Comparison of ENCODE assay signal across 15 cellular contexts in genomic region chr7:40888499-40888898, GRCh38.
DNase-seq lines count a peak whose midpoint lies in the region; ATAC-seq and TF ChIP-seq lines count a peak whose summit lies in the region.
"Had no signal": no experiment of that assay in that cellular context is flagged by ENCODE, and none has a peak within 500 bp of the region (broad histone marks: within the 10 kb centered on the region; RNA-seq: fewer than 3 reads in every experiment).

No MANE protein-coding gene starts in this region.

- POLR2A ChIA-PET in OCI-LY7 (lab: Charles Lee), result no interaction called here

- no peak for TF ChIP-seq CTCF in OCI-LY7 (conservative IDR thresholded peaks at IDR 0.05; ENCODE audit: low read length)

- H3K27me3 Mint-ChIP-seq in activated CD8-positive, alpha-beta memory T cell treated with anti-CD3 and anti-CD28 coated beads, Interleukin-2, amount 10 ng/mL, durations not matched to agents 7 days and 5 days, result no peaks in the 10 kb centered on the region
- H3K27me3 Mint-ChIP-seq: B cell had no signal

- H3K23ac ChIP-seq in trophoblast cell (ENCODE audit: low read length), result no peak overlapping the region

- H3K4me3 ChIP-seq in OCI-LY7 (ENCODE audit: low read depth, low read length, poor library complexity, severe bottlenecking), result no peak overlapping the region
- H3K4me3 ChIP-seq in trophoblast cell (ENCODE audit: low read depth, low read length), result peak overlapping the region; percentile 36
- H3K4me3 ChIP-seq: BLaER1 treated with 17β-estradiol and CSF1 and Interleukin-3, amounts not matched to agents 10 nM and 100 nM; GM12878 had no signal

- no peaks in the 10 kb centered on the region for H3K9me2 ChIP-seq in OCI-LY7 (ENCODE audit: insufficient read depth, low read length)

- H4K20me1 ChIP-seq in OCI-LY7 (ENCODE audit: insufficient read depth, low read length), result no peaks in the 10 kb centered on the region
- H4K20me1 ChIP-seq: BLaER1 treated with 17β-estradiol and CSF1 and Interleukin-3, amounts not matched to agents 10 nM and 100 nM had no signal

- no peak overlapping the region for H3K18ac ChIP-seq in trophoblast cell (ENCODE audit: low read length)

- H3K27ac Mint-ChIP-seq in activated CD8-positive, alpha-beta memory T cell treated with anti-CD3 and anti-CD28 coated beads, Interleukin-2, amount 10 ng/mL, durations not matched to agents 7 days and 5 days, result no peak overlapping the region
- H3K27ac Mint-ChIP-seq: B cell; CD8-positive, alpha-beta T cell had no signal

- no peak overlapping the region for H2BK120ac ChIP-seq in trophoblast cell (ENCODE audit: insufficient read depth, low read length, poor library complexity)

- peak; percentile 75 for ATAC-seq in esophagus mucosa
- no peak for ATAC-seq in GM21447 (IDR thresholded peaks at IDR 0.05; ENCODE audit: unreplicated experiment)
- ATAC-seq in activated CD8-positive, alpha-beta memory T cell treated with anti-CD3 and anti-CD28 coated beads, Interleukin-2, amount 10 ng/mL, durations not matched to agents 7 days and 5 days, result no peak
- ATAC-seq: CD8-positive, alpha-beta T cell; GM12878 had no signal

- no peak overlapping the region for H3K4me2 ChIP-seq in OCI-LY7 (ENCODE audit: low read length)
- H3K4me2 ChIP-seq in trophoblast cell (ENCODE audit: low read length), result no peak overlapping the region
- H3K4me2 ChIP-seq: BLaER1 treated with 17β-estradiol and CSF1 and Interleukin-3, amounts not matched to agents 10 nM and 100 nM had no signal

- H3K79me1 ChIP-seq in trophoblast cell (ENCODE audit: low read length), result no peaks in the 10 kb centered on the region

- H3K27me3 ChIP-seq in trophoblast cell (ENCODE audit: insufficient read depth, low read length), result no peaks in the 10 kb centered on the region
- H3K27me3 ChIP-seq: BLaER1 treated with 17β-estradiol and CSF1 and Interleukin-3, amounts not matched to agents 10 nM and 100 nM had no signal

- no peak overlapping the region for H3K4me3 Mint-ChIP-seq in activated CD8-positive, alpha-beta memory T cell treated with anti-CD3 and anti-CD28 coated beads, Interleukin-2, amount 10 ng/mL, durations not matched to agents 7 days and 5 days
- H3K4me3 Mint-ChIP-seq: B cell; CD8-positive, alpha-beta T cell; H9 had no signal

- CTCF ChIA-PET in OCI-LY7 (lab: Charles Lee; ENCODE audit: unreplicated experiment), result no interaction called here
- CTCF ChIA-PET in activated CD8-positive, alpha-beta memory T cell treated with anti-CD3 and anti-CD28 coated beads, Interleukin-2, amount 10 ng/mL, durations not matched to agents 7 days and 5 days (lab: Charles Lee), result no interaction called here

- H3K9me3 ChIP-seq in OCI-LY7 (ENCODE audit: low read length), result no peaks in the 10 kb centered on the region
- H3K9me3 ChIP-seq in trophoblast cell (ENCODE audit: insufficient read depth, low read depth, low read length), result peaks cover 2% of the 10 kb centered on the region

- no peak overlapping the region for H2BK5ac ChIP-seq in trophoblast cell (ENCODE audit: low read depth, low read length, poor library complexity)

- H4K91ac ChIP-seq in trophoblast cell (ENCODE audit: low read depth, low read length), result no peak overlapping the region

- H3K9me3 Mint-ChIP-seq in activated CD8-positive, alpha-beta memory T cell treated with anti-CD3 and anti-CD28 coated beads, Interleukin-2, amount 10 ng/mL, durations not matched to agents 7 days and 5 days (ENCODE audit: low read depth), result peaks cover 12% of the 10 kb centered on the region

- H3K27ac ChIP-seq in OCI-LY7 (ENCODE audit: low read depth, low read length, poor library complexity, severe bottlenecking) (no peak overlapping the region), trophoblast cell (ENCODE audit: low read depth, low read length) (no peak overlapping the region)
- H3K27ac ChIP-seq: BLaER1 treated with 17β-estradiol and CSF1 and Interleukin-3, amounts not matched to agents 10 nM and 100 nM had no signal

- H3K79me2 ChIP-seq in OCI-LY7 (ENCODE audit: insufficient read depth, low read depth, low read length) (no peaks in the 10 kb centered on the region), trophoblast cell (ENCODE audit: control insufficient read depth, insufficient read depth, low read length, poor library complexity) (no peaks in the 10 kb centered on the region)

- H3K36me3 ChIP-seq in OCI-LY7 (ENCODE audit: insufficient read depth, low read length), result no peaks in the 10 kb centered on the region
- H3K36me3 ChIP-seq in trophoblast cell (ENCODE audit: control insufficient read depth in 1 of 2, insufficient read depth in 2 of 2, low read length in 2 of 2), result no peaks in the 10 kb centered on the region
- H3K36me3 ChIP-seq: BLaER1 treated with 17β-estradiol and CSF1 and Interleukin-3, amounts not matched to agents 10 nM and 100 nM had no signal

- intact Hi-C loops in OCI-LY7 (cut with micrococcal nuclease; ENCODE audit: unreplicated experiment), result no loop called here

- DNase-seq in OCI-LY7 (ENCODE audit: low spot score), result no peak
- no peak for DNase-seq in trophoblast cell
- DNase-seq in activated CD4-positive, alpha-beta T cell treated with anti-CD3 and anti-CD28 coated beads, Interleukin-2, amount 50 U/mL, for 48 hours, result no peak
- no peak for DNase-seq in activated CD8-positive, alpha-beta memory T cell treated with anti-CD3 and anti-CD28 coated beads, Interleukin-2, amount 10 ng/mL, durations not matched to agents 7 days and 5 days
- DNase-seq: Calu3; CD8-positive, alpha-beta T cell; DMS53; DND-41; EL; H9 had no signal

- H2AK5ac ChIP-seq in trophoblast cell (ENCODE audit: low read length), result no peak overlapping the region

- no CpG with 5 or more reads among the region's 1 CpG for WGBS in trophoblast cell (ENCODE audit: extremely low coverage, insufficient coverage, insufficient read length)

- no peaks in the 10 kb centered on the region for H3K4me1 Mint-ChIP-seq in activated CD8-positive, alpha-beta memory T cell treated with anti-CD3 and anti-CD28 coated beads, Interleukin-2, amount 10 ng/mL, durations not matched to agents 7 days and 5 days
- H3K4me1 Mint-ChIP-seq: B cell, H9 had no signal

- H3K9ac ChIP-seq in trophoblast cell (ENCODE audit: low read length), result no peak overlapping the region
- H3K9ac ChIP-seq: BLaER1 treated with 17β-estradiol and CSF1 and Interleukin-3, amounts not matched to agents 10 nM and 100 nM had no signal

- H2AFZ ChIP-seq in OCI-LY7 (ENCODE audit: low read length) (0 out of 2 replicates have a peak overlapping the region, but pooled peaks have one; percentile 13), trophoblast cell (ENCODE audit: insufficient read depth, low read length, poor library complexity) (no peak overlapping the region)

- BruUV-seq in OCI-LY7 (replicated peaks; lab: Mats Ljungman, UMichigan), result no TSS peak

- no peak overlapping the region for H3K14ac ChIP-seq in trophoblast cell (ENCODE audit: low read length)

- H3K4ac ChIP-seq in trophoblast cell (ENCODE audit: low read depth, low read length), result no peak overlapping the region

- no peak overlapping the region for H4K12ac ChIP-seq in trophoblast cell (ENCODE audit: low read depth, low read length)

- no peaks in the 10 kb centered on the region for H3K36me3 Mint-ChIP-seq in activated CD8-positive, alpha-beta memory T cell treated with anti-CD3 and anti-CD28 coated beads, Interleukin-2, amount 10 ng/mL, durations not matched to agents 7 days and 5 days
- H3K36me3 Mint-ChIP-seq: CD8-positive, alpha-beta T cell had no signal

- H3K4me1 ChIP-seq in OCI-LY7 (ENCODE audit: insufficient read depth, low read length, poor library complexity, severe bottlenecking) (no peaks in the 10 kb centered on the region), trophoblast cell (ENCODE audit: control insufficient read depth in 1 of 2, insufficient read depth in 2 of 2, low read length in 2 of 2) (no peaks in the 10 kb centered on the region)

- H2BK12ac ChIP-seq in trophoblast cell (ENCODE audit: low read length), result no peak overlapping the region

- no peak overlapping the region for H4K8ac ChIP-seq in trophoblast cell (ENCODE audit: low read depth, low read length)
